Comparison of ENCODE assay signal across 18 cellular contexts in genomic region chr7:69761290-69761922, GRCh38.
DNase-seq lines count a peak whose midpoint lies in the region; ATAC-seq, FAIRE-seq and TF ChIP-seq lines count a peak whose summit lies in the region.
"Had no signal": no experiment of that assay in that cellular context is flagged by ENCODE, and none has a peak within 500 bp of the region (broad histone marks: within the 10 kb centered on the region; RNA-seq: fewer than 3 reads in every experiment).

No MANE protein-coding gene starts in this region.

- H3K27ac ChIP-seq in SK-N-SH (ENCODE audit: low read depth in 2 of 2, low read length in 1 of 2) = no peak overlapping the region
- H3K27ac ChIP-seq in OCI-LY1 (ENCODE audit: low read depth, low read length, poor library complexity, severe bottlenecking) = peak overlapping the region; percentile 3
- peak overlapping the region; percentile 71 for H3K27ac ChIP-seq in keratinocyte (ENCODE audit: control insufficient read depth, insufficient read depth, low read length)
- H3K27ac ChIP-seq: 22Rv1 had no signal

- H3K9ac ChIP-seq in SK-N-SH (no peak overlapping the region), OCI-LY1 (ENCODE audit: low read length) (no peak overlapping the region), keratinocyte (ENCODE audit: control insufficient read depth, extremely low read depth, insufficient read depth, low read length) (no peak overlapping the region)

- H3K4me2 ChIP-seq in SK-N-SH (no peak overlapping the region), OCI-LY1 (ENCODE audit: low read length) (no peak overlapping the region), keratinocyte (ENCODE audit: control insufficient read depth, extremely low read depth, insufficient read depth, low read depth, low read length) (no peak overlapping the region)

- no peaks in the 10 kb centered on the region; the same call in 1 of the 2 replicates for H3K79me2 ChIP-seq in SK-N-SH (ENCODE audit: insufficient read depth)
- H3K79me2 ChIP-seq in OCI-LY1 (ENCODE audit: insufficient read depth, low read length) = peaks cover 97% of the 10 kb centered on the region
- no peaks in the 10 kb centered on the region for H3K79me2 ChIP-seq in keratinocyte (ENCODE audit: control insufficient read depth, insufficient read depth, low read length)

- FAIRE-seq in keratinocyte (lab: Jason Lieb, UNC) = no peak
- FAIRE-seq: GM18507, GM19239, H54 had no signal

- no peaks in the 10 kb centered on the region for H3F3A ChIP-seq in SK-N-SH (replicated peaks; ENCODE audit: insufficient read depth)
- H3F3A ChIP-seq in OCI-LY1 (ENCODE audit: insufficient read depth, low read length) = no peaks in the 10 kb centered on the region

- dilution Hi-C loops in keratinocyte (cut with MboI; ENCODE audit: extremely low pct_ligation_motif_present, low sequenced_read_pairs) = no loop called here

- intact Hi-C loops in Right ventricle myocardium inferior (cut with DNase I) = no loop called here

- H3K9me3 ChIP-seq in SK-N-SH (no peaks in the 10 kb centered on the region), OCI-LY1 (ENCODE audit: low read length) (no peaks in the 10 kb centered on the region), keratinocyte (ENCODE audit: control insufficient read depth, low read depth, low read length) (no peaks in the 10 kb centered on the region)

- no peaks in the 10 kb centered on the region for H3K9me1 ChIP-seq in keratinocyte (ENCODE audit: control insufficient read depth, extremely low read depth, insufficient read depth, low read length)

- H2AFZ ChIP-seq in SK-N-SH (ENCODE audit: low read depth) (no peak overlapping the region), OCI-LY1 (ENCODE audit: low read length) (no peak overlapping the region), keratinocyte (ENCODE audit: control insufficient read depth, low read length) (no peak overlapping the region)

- no peaks in the 10 kb centered on the region for H3K9me2 ChIP-seq in SK-N-SH
- H3K9me2 ChIP-seq in OCI-LY1 (ENCODE audit: low read depth, low read length) = no peaks in the 10 kb centered on the region

- no peak for TF ChIP-seq CTCF in SK-N-SH (IDR thresholded peaks at IDR 0.05)
- no peak for TF ChIP-seq CTCF in OCI-LY1 (IDR thresholded peaks at IDR 0.05; ENCODE audit: low read length)
- TF ChIP-seq CTCF in keratinocyte (optimal IDR thresholded peaks at IDR 0.05 in 1 of 3, IDR thresholded peaks at IDR 0.05 in 1 of 3, conservative IDR thresholded peaks at IDR 0.05 in 1 of 3; ENCODE audit: extremely low read depth in 1 of 3, insufficient read depth in 2 of 3, low read length in 3 of 3) = no peak
- TF ChIP-seq CTCF in GM10248 (IDR thresholded peaks at IDR 0.05; ENCODE audit: control extremely low read depth, extremely low read depth, low read depth, missing control alignments) = no peak

- peak; percentile 50; the same call in 2 of the 3 replicates for ATAC-seq in SK-N-SH treated with all-trans-retinoic acid at 6 μM for 48 hours
- ATAC-seq in Right ventricle myocardium inferior = no peak
- ATAC-seq in HG03439 (IDR thresholded peaks at IDR 0.05; ENCODE audit: unreplicated experiment) = no peak
- ATAC-seq: CD8-positive, alpha-beta T cell; HCT116 had no signal

- POLR2A ChIA-PET in SK-N-SH (lab: Yijun Ruan, JAX) (no interaction called here), GM10248 (lab: Yijun Ruan, JAX) (no interaction called here)

- DNase-seq in SK-N-SH (no peak), keratinocyte (ENCODE audit: low read depth, low spot score) (no peak), Right ventricle myocardium inferior (ENCODE audit: missing footprints) (no peak), NCI-H146 (lab: John Stamatoyannopoulos, UW) (no peak), GM10248 (ENCODE audit: extremely low spot score) (no peak)
- DNase-seq: CD8-positive, alpha-beta T cell; COR-L47; DMS53; GF-D8; IMR-90 had no signal

- H3K4me3 ChIP-seq in SK-N-SH (ENCODE audit: low read depth in 2 of 2, low read length in 1 of 2) = no peak overlapping the region
- no peak overlapping the region for H3K4me3 ChIP-seq in OCI-LY1 (ENCODE audit: low read depth, low read length, poor library complexity, severe bottlenecking)
- H3K4me3 ChIP-seq in keratinocyte (ENCODE audit: control insufficient read depth in 2 of 3, extremely low read depth in 1 of 3, insufficient read depth in 2 of 3, low read depth in 1 of 3, low read length in 3 of 3) = no peak overlapping the region

- H3K4me1 ChIP-seq in SK-N-SH (ENCODE audit: control insufficient read depth in 1 of 2, insufficient read depth in 2 of 2, low read depth in 1 of 2, low read length in 1 of 2) (peaks cover 20 to 28% of the 10 kb centered on the region in 2 experiments; a peak in 3 of 4 replicates), OCI-LY1 (ENCODE audit: insufficient read depth, low read length, severe bottlenecking) (peaks cover 63% of the 10 kb centered on the region), keratinocyte (ENCODE audit: control insufficient read depth, extremely low read depth, insufficient read depth, low read length) (peaks cover 11% of the 10 kb centered on the region)

- no peak for TF ChIP-seq EP300 in SK-N-SH (IDR thresholded peaks at IDR 0.05; ENCODE audit: borderline replicate concordance in 1 of 2, low read depth in 1 of 2, low read length in 1 of 2)

- H3K36me3 ChIP-seq in SK-N-SH (replicated peaks in 1 of 2; ENCODE audit: control insufficient read depth in 1 of 2, insufficient read depth in 2 of 2, low read length in 1 of 2) = no peaks in the 10 kb centered on the region
- H3K36me3 ChIP-seq in OCI-LY1 (ENCODE audit: insufficient read depth, low read length) = 0 out of 2 replicates have a peak, but pooled peaks cover under 1% of the 10 kb centered on the region
- no peaks in the 10 kb centered on the region for H3K36me3 ChIP-seq in keratinocyte (ENCODE audit: control insufficient read depth in 2 of 2, extremely low read depth in 1 of 2, insufficient read depth in 2 of 2, low read length in 2 of 2)

- WGBS in SK-N-SH (ENCODE audit: low lambda C conversion rate) = 64% methylated on average over 5 of the region's 5 CpGs

- H3K27me3 ChIP-seq in SK-N-SH (ENCODE audit: insufficient read depth) (no peaks in the 10 kb centered on the region), OCI-LY1 (ENCODE audit: insufficient read depth, low read length) (no peaks in the 10 kb centered on the region), keratinocyte (ENCODE audit: control insufficient read depth, extremely low read depth, insufficient read depth, low read length) (no peaks in the 10 kb centered on the region)

- CTCF ChIA-PET in SK-N-SH (lab: Yijun Ruan, JAX) (interaction anchor here (1.0 to 1.5 kb wide), 6 partner anchors 12 to 63 kb away, joined by 3 to 4 read pairs (median 4); no protein-coding TSS in a partner anchor), GM10248 (lab: Yijun Ruan, JAX) (interaction anchor here (1.0 kb wide), 2 partner anchors 9 to 12 kb away, joined by 3 read pairs; no protein-coding TSS in a partner anchor)

- no peak for TF ChIP-seq RAD21 in SK-N-SH (IDR thresholded peaks at IDR 0.05; ENCODE audit: low read length)

- H4K20me1 ChIP-seq in SK-N-SH (ENCODE audit: insufficient read depth) (peaks cover 19% of the 10 kb centered on the region), OCI-LY1 (ENCODE audit: insufficient read depth, low read length) (no peaks in the 10 kb centered on the region), keratinocyte (ENCODE audit: control insufficient read depth, extremely low read depth, insufficient read depth, low read length) (no peaks in the 10 kb centered on the region)

TF ChIP-seq in SK-N-SH treated with all-trans-retinoic acid at 6 μM for 48 hours, 23 proteins besides CTCF, POLR2A, EP300 and RAD21 (continues in another document):
- TF ChIP-seq ISL1 (CRISPR knock-in tag; IDR thresholded peaks at IDR 0.05) (no peak), CREB5 (CRISPR knock-in tag; IDR thresholded peaks at IDR 0.05; ENCODE audit: low read depth) (no peak), ZNF70 (CRISPR knock-in tag; IDR thresholded peaks at IDR 0.05) (no peak), TCF4 (CRISPR knock-in tag; IDR thresholded peaks at IDR 0.05; ENCODE audit: borderline replicate concordance) (no peak), PPARA (CRISPR knock-in tag; IDR thresholded peaks at IDR 0.05; ENCODE audit: borderline replicate concordance) (no peak), RARB (CRISPR knock-in tag; IDR thresholded peaks at IDR 0.05) (no peak), ZNF565 (CRISPR knock-in tag; conservative IDR thresholded peaks at IDR 0.05; ENCODE audit: low read depth) (no peak), ZC3H10 (CRISPR knock-in tag; IDR thresholded peaks at IDR 0.05) (no peak)

TF ChIP-seq in SK-N-SH, 30 proteins besides CTCF, POLR2A, EP300 and RAD21:
- TF ChIP-seq TCF12 (IDR thresholded peaks at IDR 0.05) = no peak
- no peak for TF ChIP-seq RFX5 (IDR thresholded peaks at IDR 0.05; ENCODE audit: low read length)
- TF ChIP-seq FOXJ3 (CRISPR knock-in tag; IDR thresholded peaks at IDR 0.05) = no peak
- no peak for TF ChIP-seq GATA2 (CRISPR knock-in tag; IDR thresholded peaks at IDR 0.05)
- TF ChIP-seq GABPA (IDR thresholded peaks at IDR 0.05; ENCODE audit: low read depth) = no peak
- TF ChIP-seq FOSL2 (IDR thresholded peaks at IDR 0.05; ENCODE audit: borderline replicate concordance, low read depth) = no peak
- TF ChIP-seq CHD2 (IDR thresholded peaks at IDR 0.05; ENCODE audit: low read length, partially characterized antibody) = no peak
- no peak for TF ChIP-seq ELF1 (IDR thresholded peaks at IDR 0.05)
- TF ChIP-seq YY1 (IDR thresholded peaks at IDR 0.05; ENCODE audit: low read depth) = no peak
- TF ChIP-seq USF1 (IDR thresholded peaks at IDR 0.05; ENCODE audit: borderline replicate concordance, low read depth) = no peak
- no peak for TF ChIP-seq TEAD4 (IDR thresholded peaks at IDR 0.05; ENCODE audit: borderline replicate concordance, insufficient read depth)

Comparison
In these comparisons a context has a peak if more than half of its experiments do, and no peak if none do; other contexts are left out.
1. H3K27ac ChIP-seq: peak in OCI-LY1 (single experiment) and keratinocyte (single experiment); none in SK-N-SH (0 of 2).